18 cellular contexts compared by ENCODE assay signal in the genomic region with DNA sequence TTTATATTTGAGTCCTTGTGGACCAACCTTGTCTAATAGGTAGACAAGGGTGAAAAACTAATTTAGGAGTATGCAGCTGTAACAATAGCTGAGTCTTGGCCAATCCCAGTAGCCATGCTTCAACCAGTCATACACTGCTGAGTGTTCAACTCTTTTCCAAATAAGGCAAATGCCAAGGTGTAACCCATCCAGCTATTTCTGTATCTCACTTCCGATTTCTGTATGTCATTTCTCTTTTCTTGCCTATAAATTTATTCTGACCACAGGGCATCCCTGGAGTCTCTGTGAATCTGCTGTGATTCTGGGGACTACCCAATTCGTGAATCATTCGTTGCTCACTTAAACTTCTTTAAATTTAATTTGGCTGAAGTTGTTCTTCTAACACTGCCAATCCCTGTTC.
DNase-seq lines count a peak whose midpoint lies in the region; ATAC-seq, FAIRE-seq and TF ChIP-seq lines count a peak whose summit lies in the region.
"Had no signal": no experiment of that assay in that cellular context is flagged by ENCODE, and none has a peak within 500 bp of the region (broad histone marks: within the 10 kb centered on the region; RNA-seq: fewer than 3 reads in every experiment).

No MANE protein-coding gene starts in this region.

- DNase-seq in heart left ventricle (no peak), Right ventricle myocardium inferior (ENCODE audit: missing footprints) (no peak), astrocyte (ENCODE audit: low read depth) (peak; percentile 64), left lung (no peak), upper lobe of right lung (no peak), NCI-H128 (lab: John Stamatoyannopoulos, UW; ENCODE audit: unreplicated experiment) (no peak), NCI-H69 (lab: John Stamatoyannopoulos, UW) (no peak)
- DNase-seq in naive thymus-derived CD4-positive, alpha-beta T cell, result no peak
- DNase-seq: 8988T; activated effector memory CD4-positive, alpha-beta T cell treated with Interleukin-2 at 50 U/mL for 16 hours; CD4-positive, alpha-beta memory T cell; NCI-H187 treated with DMSO at 0.1 percent for 48 hours; NCI-H510A treated with DMSO at 0.1 percent for 48 hours; stimulated activated naive CD4-positive, alpha-beta T cell; SW 1271 had no signal

- no peak for TF ChIP-seq POLR2A in heart left ventricle (IDR thresholded peaks at IDR 0.05)

- intact Hi-C loops in heart left ventricle (cut with DNase I) (loop anchor here in 1 of 10 donors (5.0 kb wide), 1 partner anchor 92 kb away; a partner anchor contains a TSS), Right ventricle myocardium inferior (cut with DNase I) (no loop called here), left lung (cut with DNase I) (no loop called here), upper lobe of right lung (cut with DNase I) (no loop called here)
- intact Hi-C loops in naive thymus-derived CD4-positive, alpha-beta T cell (cut with micrococcal nuclease), result no loop called here

- H3K79me2 ChIP-seq in astrocyte (ENCODE audit: insufficient read depth, low read length), result no peaks in the 10 kb centered on the region

- H4K20me1 ChIP-seq in astrocyte (ENCODE audit: insufficient read depth, low read length), result no peaks in the 10 kb centered on the region

- TF ChIP-seq CTCF in heart left ventricle (IDR thresholded peaks at IDR 0.05) (no peak), astrocyte (IDR thresholded peaks at IDR 0.05; ENCODE audit: insufficient read depth, low read depth, low read length) (no peak), left lung (IDR thresholded peaks at IDR 0.05) (no peak), upper lobe of right lung (IDR thresholded peaks at IDR 0.05) (no peak)

- peak; percentile 63 for FAIRE-seq in astrocyte (lab: Jason Lieb, UNC)

- peaks cover 20% of the 10 kb centered on the region for H3K4me1 Mint-ChIP-seq in astrocyte (ENCODE audit: low read depth, unreplicated experiment)
- no peaks in the 10 kb centered on the region for H3K4me1 Mint-ChIP-seq in naive thymus-derived CD4-positive, alpha-beta T cell
- H3K4me1 Mint-ChIP-seq: CD4-positive, alpha-beta memory T cell had no signal

- H3K27me3 Mint-ChIP-seq in astrocyte (ENCODE audit: low read depth, unreplicated experiment), result no peaks in the 10 kb centered on the region
- H3K27me3 Mint-ChIP-seq in naive thymus-derived CD4-positive, alpha-beta T cell, result peaks cover 0 to 4% (median 2%) of the 10 kb centered on the region in 5 donors
- H3K27me3 Mint-ChIP-seq: dendritic cell treated with granulocyte-macrophage colony-stimulating factor and Interleukin-4, amounts not matched to agents 40 ng/mL and 50 ng/mL, for 4 days had no signal

- no peaks in the 10 kb centered on the region for H3K9me3 Mint-ChIP-seq in astrocyte (ENCODE audit: unreplicated experiment)
- H3K9me3 Mint-ChIP-seq in naive thymus-derived CD4-positive, alpha-beta T cell, result peaks cover 0 to 3% (median 0%) of the 10 kb centered on the region in 11 donors
- H3K9me3 Mint-ChIP-seq: dendritic cell treated with granulocyte-macrophage colony-stimulating factor and Interleukin-4, amounts not matched to agents 40 ng/mL and 50 ng/mL, for 4 days had no signal

- POLR2A ChIA-PET in naive thymus-derived CD4-positive, alpha-beta T cell (lab: Charles Lee), result no interaction called here

- H3K36me3 ChIP-seq in heart left ventricle (no peaks in the 10 kb centered on the region), astrocyte (ENCODE audit: insufficient read depth, low read length) (no peaks in the 10 kb centered on the region), left lung (no peaks in the 10 kb centered on the region), upper lobe of right lung (no peaks in the 10 kb centered on the region)
- no peaks in the 10 kb centered on the region for H3K36me3 ChIP-seq in naive thymus-derived CD4-positive, alpha-beta T cell (ENCODE audit: control insufficient read depth in 2 of 3, insufficient read depth in 3 of 3, low read length in 3 of 3)

- H2AFZ ChIP-seq in astrocyte (ENCODE audit: low read depth, low read length), result no peak overlapping the region

- H3K4me3 ChIP-seq in heart left ventricle (no peak overlapping the region), astrocyte (ENCODE audit: insufficient read depth, low read depth, low read length) (no peak overlapping the region), left lung (no peak overlapping the region), upper lobe of right lung (no peak overlapping the region)
- no peak overlapping the region for H3K4me3 ChIP-seq in naive thymus-derived CD4-positive, alpha-beta T cell (ENCODE audit: low read length)

- H3K9me3 ChIP-seq in heart left ventricle (no peaks in the 10 kb centered on the region), astrocyte (ENCODE audit: insufficient read depth, low read depth, low read length) (no peaks in the 10 kb centered on the region), left lung (no peaks in the 10 kb centered on the region), upper lobe of right lung (no peaks in the 10 kb centered on the region)
- no peaks in the 10 kb centered on the region for H3K9me3 ChIP-seq in naive thymus-derived CD4-positive, alpha-beta T cell (ENCODE audit: control insufficient read depth in 2 of 3, low read length in 3 of 3)

- H3K4me1 ChIP-seq in heart left ventricle (peaks cover 2 to 72% (median 45%) of the 10 kb centered on the region in 12 donors), astrocyte (ENCODE audit: insufficient read depth, low read length) (peaks cover 16% of the 10 kb centered on the region), left lung (peaks cover 8 to 11% of the 10 kb centered on the region in 2 donors), upper lobe of right lung (peaks cover 18% of the 10 kb centered on the region)
- no peaks in the 10 kb centered on the region for H3K4me1 ChIP-seq in naive thymus-derived CD4-positive, alpha-beta T cell (ENCODE audit: control insufficient read depth in 2 of 2, insufficient read depth in 2 of 2, low read length in 2 of 2)

- no peak overlapping the region for H3K4me2 ChIP-seq in astrocyte (ENCODE audit: low read length)

- no peaks in the 10 kb centered on the region for H3K27me3 ChIP-seq in heart left ventricle
- H3K27me3 ChIP-seq in astrocyte (ENCODE audit: insufficient read depth, low read length), result no peaks in the 10 kb centered on the region
- H3K27me3 ChIP-seq in left lung, result no peaks in the 10 kb centered on the region
- no peaks in the 10 kb centered on the region for H3K27me3 ChIP-seq in upper lobe of right lung
- H3K27me3 ChIP-seq in naive thymus-derived CD4-positive, alpha-beta T cell (ENCODE audit: control insufficient read depth in 2 of 2, insufficient read depth in 2 of 2, low read length in 2 of 2), result no peaks in the 10 kb centered on the region

- 78 to 88% (median 82%) methylated on average over 3 of the region's 3 CpGs for WGBS in heart left ventricle, 4 donors

- no peak overlapping the region for H3K9ac ChIP-seq in astrocyte (ENCODE audit: low read length)

- ATAC-seq in heart left ventricle (no peak), Right ventricle myocardium inferior (no peak), left lung (no peak), upper lobe of right lung (no peak)
- ATAC-seq in naive thymus-derived CD4-positive, alpha-beta T cell, result no peak
- ATAC-seq: sciatic nerve had no signal

- H3K27ac ChIP-seq in heart left ventricle (peak overlapping the region; percentile 3 to 77 (median 59)), astrocyte (ENCODE audit: low read depth, low read length) (no peak overlapping the region), left lung (peak overlapping the region; percentile 51 to 63), upper lobe of right lung (peak overlapping the region; percentile 55)
- H3K27ac ChIP-seq in naive thymus-derived CD4-positive, alpha-beta T cell (ENCODE audit: low read depth, low read length), result no peak overlapping the region
- H3K27ac ChIP-seq: VCaP had no signal

- H3K27ac Mint-ChIP-seq in astrocyte (ENCODE audit: unreplicated experiment), result no peak overlapping the region
- H3K27ac Mint-ChIP-seq in naive thymus-derived CD4-positive, alpha-beta T cell, result no peak overlapping the region
- H3K27ac Mint-ChIP-seq: CD4-positive, alpha-beta memory T cell; dendritic cell treated with granulocyte-macrophage colony-stimulating factor and Interleukin-4, amounts not matched to agents 40 ng/mL and 50 ng/mL, for 4 days had no signal

- no peaks in the 10 kb centered on the region for H3K36me3 Mint-ChIP-seq in astrocyte (ENCODE audit: low read depth, unreplicated experiment)
- H3K36me3 Mint-ChIP-seq in naive thymus-derived CD4-positive, alpha-beta T cell, result no peaks in the 10 kb centered on the region
- H3K36me3 Mint-ChIP-seq: CD4-positive, alpha-beta memory T cell had no signal

- no peak overlapping the region for H3K4me3 Mint-ChIP-seq in astrocyte (ENCODE audit: unreplicated experiment)
- no peak overlapping the region for H3K4me3 Mint-ChIP-seq in naive thymus-derived CD4-positive, alpha-beta T cell
- H3K4me3 Mint-ChIP-seq: CD4-positive, alpha-beta memory T cell; dendritic cell treated with granulocyte-macrophage colony-stimulating factor and Interleukin-4, amounts not matched to agents 40 ng/mL and 50 ng/mL, for 4 days had no signal

- CTCF ChIA-PET in naive thymus-derived CD4-positive, alpha-beta T cell (lab: Charles Lee), result no interaction called here

Comparison
In these comparisons a context has a peak if more than half of its experiments do, and no peak if none do; other contexts are left out.
1. H3K27ac ChIP-seq: peak in heart left ventricle (12 of 12), left lung (2 of 2) and upper lobe of right lung (single experiment); none in astrocyte (single experiment) and naive thymus-derived CD4-positive, alpha-beta T cell (single experiment).